Comparison of ENCODE assay signal across 5 cellular contexts in the genomic region with DNA sequence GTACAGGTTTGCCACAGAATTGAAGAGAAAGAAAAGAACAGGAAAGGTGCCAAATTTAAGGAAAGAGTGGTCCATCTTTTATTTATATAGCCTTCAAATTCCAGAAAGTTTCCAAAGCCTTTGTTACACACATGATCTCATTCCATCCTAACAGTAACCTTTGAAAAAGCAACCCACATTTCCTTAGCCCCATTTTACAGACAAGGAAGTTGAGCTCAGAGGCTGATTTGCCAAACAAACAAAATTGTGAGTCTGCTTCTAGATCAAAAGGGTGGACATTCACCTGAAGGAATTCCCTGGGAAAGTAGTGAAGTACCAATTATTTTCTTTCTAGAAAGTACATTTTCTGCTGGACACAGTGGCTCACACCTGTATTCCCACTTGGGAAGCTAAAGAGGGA.
"Had no signal": no experiment of that assay in that cellular context is flagged by ENCODE, and none has a peak within 500 bp of the region (broad histone marks: within the 10 kb centered on the region; RNA-seq: fewer than 3 reads in every experiment).

No MANE protein-coding gene starts in this region.

- DNase-seq: KBM-7, KG1 had no signal

- H3K9ac ChIP-seq: KMS-11 had no signal

- H3K4me2 ChIP-seq: KMS-11 had no signal

- FAIRE-seq: HTR-8/SVneo had no signal

- H3K27ac ChIP-seq: HL-60, KMS-11 had no signal
